1 cellular context compared by ENCODE assay signal in genomic region chr10:79067241-79068202, GRCh38.
A peak's percentile ranks its signal among the peaks of the same experiment; 100 is the strongest.
TF ChIP-seq lines count a peak whose summit lies in the region.

No MANE protein-coding gene starts in this region.

TF ChIP-seq in HepG2, 621 proteins besides CTCF, POLR2A, EP300 and RAD21 (continued from another document and continues in another):
- TF ChIP-seq ZNF318 (CRISPR knock-in tag; IDR thresholded peaks at IDR 0.05) (no peak), ZNF644 (CRISPR knock-in tag; IDR thresholded peaks at IDR 0.05; ENCODE audit: low read depth) (no peak), E2F5 (CRISPR knock-in tag; conservative IDR thresholded peaks at IDR 0.05) (no peak), BATF2 (CRISPR knock-in tag; IDR thresholded peaks at IDR 0.05) (no peak), AFF4 (CRISPR knock-in tag; IDR thresholded peaks at IDR 0.05) (no peak), ZSCAN29 (CRISPR knock-in tag; conservative IDR thresholded peaks at IDR 0.05) (peak; percentile 39; the same call in 1 of the 2 replicates), ZBTB7B (CRISPR knock-in tag; IDR thresholded peaks at IDR 0.05) (0 out of 2 replicates have a peak, but pooled peaks have one; percentile 72), IRF2 (CRISPR knock-in tag; IDR thresholded peaks at IDR 0.05) (no peak), MXI1 (IDR thresholded peaks at IDR 0.05; ENCODE audit: borderline replicate concordance, low read depth, low read length) (peak; percentile 77; the same call in 2 of the 3 replicates), RFXANK (CRISPR knock-in tag; IDR thresholded peaks at IDR 0.05) (no peak), ZNF569 (CRISPR knock-in tag; IDR thresholded peaks at IDR 0.05; ENCODE audit: borderline replicate concordance) (no peak), MTA1 (CRISPR knock-in tag; IDR thresholded peaks at IDR 0.05; ENCODE audit: borderline replicate concordance) (peak; percentile 74; the same call in 1 of the 2 replicates), PAXIP1 (CRISPR knock-in tag; conservative IDR thresholded peaks at IDR 0.05) (0 out of 2 replicates have a peak, but pooled peaks have one; percentile 23), DDIT3 (CRISPR knock-in tag; IDR thresholded peaks at IDR 0.05) (no peak), ZNF546 (CRISPR knock-in tag; conservative IDR thresholded peaks at IDR 0.05) (no peak), FUBP1 (CRISPR knock-in tag; IDR thresholded peaks at IDR 0.05; ENCODE audit: borderline replicate concordance) (no peak), SRSF4 (IDR thresholded peaks at IDR 0.05; ENCODE audit: low read depth, low read length, poor library complexity, severe bottlenecking) (no peak), NCOA1 (CRISPR knock-in tag; IDR thresholded peaks at IDR 0.05) (no peak), POLR2G (IDR thresholded peaks at IDR 0.05; ENCODE audit: low read depth, low read length) (no peak; the same call in 1 of the 2 replicates), TRIM22 (IDR thresholded peaks at IDR 0.05) (no peak), ARNT2 (CRISPR knock-in tag; IDR thresholded peaks at IDR 0.05; ENCODE audit: low read depth) (peak; percentile 82), EEA1 (CRISPR knock-in tag; IDR thresholded peaks at IDR 0.05; ENCODE audit: borderline replicate concordance) (no peak), ETS1 (CRISPR knock-in tag; IDR thresholded peaks at IDR 0.05) (no peak), ZNF670 (CRISPR knock-in tag; IDR thresholded peaks at IDR 0.05; ENCODE audit: borderline replicate concordance) (peak; percentile 68; the same call in 1 of the 2 replicates), MBNL3 (CRISPR knock-in tag; conservative IDR thresholded peaks at IDR 0.05) (no peak), KLF9 (CRISPR knock-in tag; IDR thresholded peaks at IDR 0.05; ENCODE audit: low read depth) (no peak), NPAS2 (CRISPR knock-in tag; IDR thresholded peaks at IDR 0.05; ENCODE audit: borderline replicate concordance) (no peak), SRY (CRISPR knock-in tag; IDR thresholded peaks at IDR 0.05) (peak; percentile 23; the same call in 1 of the 2 replicates), EHMT2 (IDR thresholded peaks at IDR 0.05; ENCODE audit: borderline replicate concordance, low read depth, low read length) (no peak), ZNF235 (CRISPR knock-in tag; IDR thresholded peaks at IDR 0.05; ENCODE audit: borderline replicate concordance) (no peak), ZNF350 (CRISPR knock-in tag; IDR thresholded peaks at IDR 0.05; ENCODE audit: borderline replicate concordance, low read depth) (peak; percentile 58; the same call in 1 of the 2 replicates), PAF1 (CRISPR knock-in tag; IDR thresholded peaks at IDR 0.05) (no peak), THAP8 (CRISPR knock-in tag; IDR thresholded peaks at IDR 0.05; ENCODE audit: borderline replicate concordance) (no peak)
